Comparison of ENCODE assay signal across 17 cellular contexts in the genomic region with DNA sequence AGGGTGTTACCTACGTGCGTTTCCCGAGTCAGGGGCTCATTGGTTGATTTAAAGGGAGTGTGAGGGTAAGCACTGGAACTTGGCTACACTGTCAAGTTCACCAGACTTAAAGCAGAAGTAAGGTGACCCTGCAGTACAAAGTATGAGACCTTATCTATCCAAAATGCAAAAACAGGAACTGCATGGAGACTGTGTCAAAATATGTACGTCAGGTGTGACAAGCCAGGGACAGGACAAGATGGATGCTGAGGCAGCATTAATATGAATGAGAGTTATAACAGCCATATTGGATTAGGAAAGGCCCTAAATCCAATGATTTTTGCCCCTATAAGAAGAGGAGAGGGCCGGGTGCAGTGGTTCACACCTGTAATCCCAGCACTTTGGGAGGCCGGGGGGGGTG. TPM values are rescaled to one million over a fixed set of nuclear protein-coding genes. Genes with fewer than 3 reads are reported as not detected.
A peak's percentile ranks its signal among the peaks of the same experiment; 100 is the strongest.
DNase-seq lines count a peak whose midpoint lies in the region; ATAC-seq and TF ChIP-seq lines count a peak whose summit lies in the region.
"Had no signal": no experiment of that assay in that cellular context is flagged by ENCODE, and none has a peak within 500 bp of the region (broad histone marks: within the 10 kb centered on the region; RNA-seq: fewer than 3 reads in every experiment).

No MANE protein-coding gene starts in this region.

- no peaks in the 10 kb centered on the region for H3K36me3 Mint-ChIP-seq in activated naive CD4-positive, alpha-beta T cell treated with anti-CD3 and anti-CD28 coated beads, Interleukin-2, amount 50 U/mL, for 24 hours
- no peaks in the 10 kb centered on the region for H3K36me3 Mint-ChIP-seq in activated naive CD8-positive, alpha-beta T cell
- H3K36me3 Mint-ChIP-seq in stimulated activated effector memory CD8-positive, alpha-beta T cell treated with anti-CD3 and anti-CD28 coated beads, Interleukin-12 subunit alpha, Interleukin-12 subunit beta, amount 100 ng/mL, for 72 hours, result peaks cover 19% of the 10 kb centered on the region

- intact Hi-C loops in dorsolateral prefrontal cortex (cut with DNase I), result no loop called here

- no peaks in the 10 kb centered on the region for H3K27me3 ChIP-seq in dorsolateral prefrontal cortex
- H3K27me3 ChIP-seq in Peyer's patch, result no peaks in the 10 kb centered on the region
- H3K27me3 ChIP-seq: adrenal gland, hepatocyte, MG63, right atrium auricular region, suprapubic skin had no signal

- no peak for DNase-seq in activated naive CD4-positive, alpha-beta T cell treated with Interleukin-2 at 50 U/mL for 16 hours
- DNase-seq in NOMO-1 (lab: John Stamatoyannopoulos, UW; ENCODE audit: unreplicated experiment in 2 of 2), result peak; percentile 57 to 81
- DNase-seq in stimulated activated effector memory CD8-positive, alpha-beta T cell treated with anti-CD3 and anti-CD28 coated beads, Interleukin-12 subunit alpha, Interleukin-12 subunit beta, amount 100 ng/mL, for 72 hours (ENCODE audit: low spot score in 2 of 2), result no peak
- DNase-seq in OCI-M2 (lab: John Stamatoyannopoulos, UW; ENCODE audit: unreplicated experiment), result no peak
- no peak for DNase-seq in dorsolateral prefrontal cortex
- DNase-seq in Peyer's patch, result no peak
- DNase-seq: ACHN, adrenal gland, endodermal cell, MG63, NCI-H524 treated with DMSO at 0.1 percent for 48 hours had no signal

- H3K27ac Mint-ChIP-seq in activated naive CD4-positive, alpha-beta T cell treated with anti-CD3 and anti-CD28 coated beads, Interleukin-2, amount 50 U/mL, for 24 hours, result peak overlapping the region; percentile 79
- peak overlapping the region; percentile 81 for H3K27ac Mint-ChIP-seq in activated naive CD8-positive, alpha-beta T cell
- peak overlapping the region; percentile 56 for H3K27ac Mint-ChIP-seq in stimulated activated effector memory CD8-positive, alpha-beta T cell treated with anti-CD3 and anti-CD28 coated beads, Interleukin-12 subunit alpha, Interleukin-12 subunit beta, amount 100 ng/mL, for 72 hours
- H3K27ac Mint-ChIP-seq: endodermal cell had no signal

- ATAC-seq in stimulated activated effector memory CD8-positive, alpha-beta T cell treated with anti-CD3 and anti-CD28 coated beads, Interleukin-12 subunit alpha, Interleukin-12 subunit beta, amount 100 ng/mL, for 72 hours, result no peak

- peaks cover 0 to under 1% (median 0%) of the 10 kb centered on the region in 4 donors for H3K4me1 ChIP-seq in Peyer's patch
- H3K4me1 ChIP-seq: adrenal gland, right atrium auricular region, suprapubic skin had no signal

- H3K36me3 ChIP-seq in Peyer's patch, result no peaks in the 10 kb centered on the region
- H3K36me3 ChIP-seq: adrenal gland, MG63, right atrium auricular region, suprapubic skin had no signal

- no peaks in the 10 kb centered on the region for H3K9me3 Mint-ChIP-seq in activated naive CD4-positive, alpha-beta T cell treated with anti-CD3 and anti-CD28 coated beads, Interleukin-2, amount 50 U/mL, for 24 hours
- no peaks in the 10 kb centered on the region for H3K9me3 Mint-ChIP-seq in activated naive CD8-positive, alpha-beta T cell (ENCODE audit: low read depth)
- H3K9me3 Mint-ChIP-seq in stimulated activated effector memory CD8-positive, alpha-beta T cell treated with anti-CD3 and anti-CD28 coated beads, Interleukin-12 subunit alpha, Interleukin-12 subunit beta, amount 100 ng/mL, for 72 hours, result no peaks in the 10 kb centered on the region
- H3K9me3 Mint-ChIP-seq: T-helper 1 cell treated with Interleukin-12 subunit alpha and Interleukin-12 subunit beta and Interleukin-4 antibody, amounts not matched to agents 30 μg/mL and 1 μg/mL, for 36 hours had no signal

- no peak for TF ChIP-seq CTCF in dorsolateral prefrontal cortex (IDR thresholded peaks at IDR 0.05 in 54 of 56, conservative IDR thresholded peaks at IDR 0.05 in 2 of 56; ENCODE audit: low read depth in 1 of 56, partially characterized antibody in 56 of 56)
- TF ChIP-seq CTCF in Peyer's patch (IDR thresholded peaks at IDR 0.05), result no peak

- no peaks in the 10 kb centered on the region for H3K27me3 Mint-ChIP-seq in activated naive CD4-positive, alpha-beta T cell treated with anti-CD3 and anti-CD28 coated beads, Interleukin-2, amount 50 U/mL, for 24 hours
- H3K27me3 Mint-ChIP-seq in activated naive CD8-positive, alpha-beta T cell, result no peaks in the 10 kb centered on the region

- no peak for TF ChIP-seq POLR2A in Peyer's patch (IDR thresholded peaks at IDR 0.05)

- H3K4me1 Mint-ChIP-seq in activated naive CD4-positive, alpha-beta T cell treated with anti-CD3 and anti-CD28 coated beads, Interleukin-2, amount 50 U/mL, for 24 hours, result peaks cover 63% of the 10 kb centered on the region
- peaks cover 53% of the 10 kb centered on the region for H3K4me1 Mint-ChIP-seq in activated naive CD8-positive, alpha-beta T cell (ENCODE audit: low read depth)
- peaks cover 39% of the 10 kb centered on the region for H3K4me1 Mint-ChIP-seq in stimulated activated effector memory CD8-positive, alpha-beta T cell treated with anti-CD3 and anti-CD28 coated beads, Interleukin-12 subunit alpha, Interleukin-12 subunit beta, amount 100 ng/mL, for 72 hours
- H3K4me1 Mint-ChIP-seq: endodermal cell had no signal

- no peak overlapping the region for H3K4me3 ChIP-seq in dorsolateral prefrontal cortex
- H3K4me3 ChIP-seq in Peyer's patch, result no peak overlapping the region
- H3K4me3 ChIP-seq: adrenal gland, hepatocyte, MG63, right atrium auricular region, suprapubic skin had no signal

- H3K27ac ChIP-seq in dorsolateral prefrontal cortex (no peak overlapping the region), Peyer's patch (no peak overlapping the region)
- H3K27ac ChIP-seq: adrenal gland, hepatocyte, right atrium auricular region, suprapubic skin had no signal

- H3K4me3 Mint-ChIP-seq in activated naive CD4-positive, alpha-beta T cell treated with anti-CD3 and anti-CD28 coated beads, Interleukin-2, amount 50 U/mL, for 24 hours, result no peak overlapping the region
- no peak overlapping the region for H3K4me3 Mint-ChIP-seq in activated naive CD8-positive, alpha-beta T cell
- no peak overlapping the region for H3K4me3 Mint-ChIP-seq in stimulated activated effector memory CD8-positive, alpha-beta T cell treated with anti-CD3 and anti-CD28 coated beads, Interleukin-12 subunit alpha, Interleukin-12 subunit beta, amount 100 ng/mL, for 72 hours
- H3K4me3 Mint-ChIP-seq: endodermal cell; T-helper 1 cell treated with Interleukin-12 subunit alpha and Interleukin-12 subunit beta and Interleukin-4 antibody, amounts not matched to agents 30 μg/mL and 1 μg/mL, for 36 hours had no signal

- H3K9me3 ChIP-seq in Peyer's patch, result no peaks in the 10 kb centered on the region
- H3K9me3 ChIP-seq: adrenal gland, MG63, suprapubic skin had no signal

RNA-seq across cellular contexts. Expression of a gene that starts 15.4 kb away (rescaled TPM):
- total RNA-seq in dorsolateral prefrontal cortex (1 to 10 TPM in 108 of 120 experiments, under 1 TPM in 8, not detected in 4; 0.60 to 8.7 (median 2.7) TPM), Peyer's patch (10 to 100 TPM in 1 of 4 donors, 1 to 10 TPM in 3; 5.5 to 21.5 (median 7.9) TPM)

RNA-seq across cellular contexts. Expression of a gene that starts 52.9 kb away (rescaled TPM):
- 10 to 100 TPM; 22.5 to 60.7 (median 38.7) TPM for total RNA-seq in dorsolateral prefrontal cortex
- 10 to 100 TPM; 34.7 to 74.4 (median 58.9) TPM for total RNA-seq in Peyer's patch

Comparison
In these comparisons a context has a peak if more than half of its experiments do, and no peak if none do; other contexts are left out.
1. DNase-seq: peak in NOMO-1 (2 of 2); none in activated naive CD4-positive, alpha-beta T cell treated with Interleukin-2 at 50 U/mL for 16 hours (single experiment), stimulated activated effector memory CD8-positive, alpha-beta T cell treated with anti-CD3 and anti-CD28 coated beads, Interleukin-12 subunit alpha, Interleukin-12 subunit beta, amount 100 ng/mL, for 72 hours (0 of 2), OCI-M2 (single experiment), dorsolateral prefrontal cortex (0 of 10) and Peyer's patch (0 of 3).
2. Peak in every context shown above with its lines, with median percentiles within 50 percentile points of each other: H3K27ac Mint-ChIP-seq.